Comparison of ENCODE assay signal across 21 cellular contexts in the genomic region with DNA sequence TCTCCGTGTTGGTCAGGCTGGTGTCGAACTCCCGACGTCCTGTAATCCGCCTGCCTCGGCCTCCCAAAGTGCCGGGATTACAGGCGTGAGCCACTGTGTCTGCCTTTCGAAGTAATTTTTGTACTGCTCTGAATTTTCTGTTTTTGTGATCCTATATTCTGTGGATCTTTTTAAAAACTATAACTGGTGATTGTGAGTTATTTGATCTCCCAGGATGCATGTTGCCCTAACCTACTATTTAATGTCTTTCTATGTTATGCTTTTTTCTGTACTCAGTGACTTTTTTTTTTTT. TPM values are rescaled to one million over a fixed set of nuclear protein-coding genes. Genes with fewer than 3 reads are reported as not detected.
DNase-seq lines count a peak whose midpoint lies in the region; ATAC-seq, FAIRE-seq and TF ChIP-seq lines count a peak whose summit lies in the region.
"Had no signal": no experiment of that assay in that cellular context is flagged by ENCODE, and none has a peak within 500 bp of the region (broad histone marks: within the 10 kb centered on the region; RNA-seq: fewer than 3 reads in every experiment).

No MANE protein-coding gene starts in this region.

- H4K20me1 ChIP-seq in PC-3 (ENCODE audit: low read length), result no peaks in the 10 kb centered on the region

- no peak for FAIRE-seq in small intestine (lab: Jason Lieb, UNC)

- H3K9me3 ChIP-seq in PC-3 (ENCODE audit: low read length), result 0 out of 2 replicates have a peak, but pooled peaks cover 6% of the 10 kb centered on the region
- H3K9me3 ChIP-seq in endodermal cell (ENCODE audit: control insufficient read depth, low read length), result no peaks in the 10 kb centered on the region
- H3K9me3 ChIP-seq in small intestine (ENCODE audit: control insufficient read depth, low read depth), result no peaks in the 10 kb centered on the region
- H3K9me3 ChIP-seq: esophagus muscularis mucosa, upper lobe of left lung had no signal

- H3K27ac Mint-ChIP-seq in activated T-cell treated with anti-CD3 and anti-CD28 coated beads, Interleukin-2, amount 50 U/mL, for 72 hours, result no peak overlapping the region
- H3K27ac Mint-ChIP-seq in activated T-cell treated with anti-CD3 and anti-CD28 coated beads, Interleukin-2, amount 50 U/mL, for 24 hours, result no peak overlapping the region
- H3K27ac Mint-ChIP-seq in endodermal cell (no peak overlapping the region), osteocyte (ENCODE audit: unreplicated experiment) (peak overlapping the region; percentile 61)
- H3K27ac Mint-ChIP-seq: activated CD4-positive, alpha-beta T cell treated with anti-CD3 and anti-CD28 coated beads, Interleukin-2, amount 10 ng/mL, durations not matched to agents 24 days and 14 days; stimulated activated effector memory CD8-positive, alpha-beta T cell treated with anti-CD3 and anti-CD28 coated beads, Interleukin-12 subunit alpha, Interleukin-12 subunit beta, amount 100 ng/mL, for 72 hours had no signal

- POLR2A ChIA-PET in PC-3 (lab: Charles Lee; ENCODE audit: unreplicated experiment), result no interaction called here

- no peaks in the 10 kb centered on the region for H3K9me2 ChIP-seq in PC-3 (replicated peaks; ENCODE audit: low read length)

- H3K4me1 ChIP-seq in PC-3 (ENCODE audit: insufficient read depth, low read length), result peaks cover 54% of the 10 kb centered on the region
- peaks cover 4% of the 10 kb centered on the region for H3K4me1 ChIP-seq in endodermal cell (ENCODE audit: control insufficient read depth, insufficient read depth, low read length)
- H3K4me1 ChIP-seq in small intestine (ENCODE audit: control insufficient read depth in 2 of 2, insufficient read depth in 1 of 2, low read depth in 1 of 2, low read length in 1 of 2), result no peaks in the 10 kb centered on the region

- H3K27me3 ChIP-seq in PC-3 (ENCODE audit: low read length) (no peaks in the 10 kb centered on the region), endodermal cell (ENCODE audit: control insufficient read depth, insufficient read depth, low read length, poor library complexity, severe bottlenecking) (no peaks in the 10 kb centered on the region), small intestine (ENCODE audit: control insufficient read depth in 2 of 2, insufficient read depth in 2 of 2, low read length in 2 of 2) (no peaks in the 10 kb centered on the region)
- H3K27me3 ChIP-seq: esophagus muscularis mucosa, upper lobe of left lung had no signal

- H3F3A ChIP-seq in PC-3 (ENCODE audit: low read length, unreplicated experiment), result no peaks in the 10 kb centered on the region

- no peak overlapping the region for H2AFZ ChIP-seq in PC-3 (ENCODE audit: low read length)
- H2AFZ ChIP-seq: parathyroid adenoma had no signal

- intact Hi-C loops in PC-3 (cut with micrococcal nuclease), result no loop called here

- TF ChIP-seq CTCF in PC-3 (conservative IDR thresholded peaks at IDR 0.05; ENCODE audit: low read depth, low read length), result no peak
- TF ChIP-seq CTCF in endodermal cell (conservative IDR thresholded peaks at IDR 0.05), result no peak
- no peak for TF ChIP-seq CTCF in osteocyte (IDR thresholded peaks at IDR 0.05)

- H3K4me2 ChIP-seq in PC-3 (ENCODE audit: low read length), result peak overlapping the region; percentile 92

- 94 to 95% methylated on average over 8 to 9 of the region's 9 CpGs for WGBS in endodermal cell (ENCODE audit: insufficient coverage in 1 of 2, insufficient read length in 1 of 2), 2 experiments
- WGBS in small intestine, 3 donors, result 49 to 89% (median 68%) methylated on average over 9 of the region's 9 CpGs

- no TSS peak for BruUV-seq in PC-3 (replicated peaks; lab: Mats Ljungman, UMichigan)

- DNase-seq in activated T-cell treated with anti-CD3 and anti-CD28 coated beads, Interleukin-2, amount 50 U/mL, for 72 hours, result no peak
- DNase-seq in activated T-cell treated with anti-CD3 and anti-CD28 coated beads, Interleukin-2, amount 50 U/mL, for 24 hours, result no peak
- DNase-seq in PC-3 (no peak), endodermal cell (no peak), osteocyte (ENCODE audit: extremely low spot score, unreplicated experiment) (no peak), small intestine (no peak)
- DNase-seq: ACHN; activated CD4-positive, alpha-beta T cell treated with anti-CD3 and anti-CD28 coated beads, Interleukin-2, amount 10 ng/mL, durations not matched to agents 24 days and 14 days; activated T-cell treated with anti-CD3 and anti-CD28 coated beads for 4 hours; anterior cingulate cortex; COR-L47; GDM1; kidney glomerular epithelial cell; midbrain; SIG-M5; upper lobe of left lung had no signal

- no peaks in the 10 kb centered on the region for H3K27me3 Mint-ChIP-seq in activated T-cell treated with anti-CD3 and anti-CD28 coated beads, Interleukin-2, amount 50 U/mL, for 72 hours (ENCODE audit: low read depth)
- H3K27me3 Mint-ChIP-seq in activated T-cell treated with anti-CD3 and anti-CD28 coated beads, Interleukin-2, amount 50 U/mL, for 24 hours, result no peaks in the 10 kb centered on the region
- H3K27me3 Mint-ChIP-seq in endodermal cell (ENCODE audit: insufficient read depth) (no peaks in the 10 kb centered on the region), osteocyte (ENCODE audit: unreplicated experiment) (no peaks in the 10 kb centered on the region)

- H3K4me1 Mint-ChIP-seq in activated T-cell treated with anti-CD3 and anti-CD28 coated beads, Interleukin-2, amount 50 U/mL, for 72 hours (ENCODE audit: low read depth), result peaks cover 63% of the 10 kb centered on the region
- H3K4me1 Mint-ChIP-seq in activated T-cell treated with anti-CD3 and anti-CD28 coated beads, Interleukin-2, amount 50 U/mL, for 24 hours (ENCODE audit: low read depth), result peaks cover 65% of the 10 kb centered on the region
- H3K4me1 Mint-ChIP-seq in endodermal cell, result peaks cover 26% of the 10 kb centered on the region
- peaks cover 78% of the 10 kb centered on the region for H3K4me1 Mint-ChIP-seq in osteocyte (ENCODE audit: unreplicated experiment)

- no peak overlapping the region for H3K9ac ChIP-seq in PC-3 (ENCODE audit: low read length)
- no peak overlapping the region for H3K9ac ChIP-seq in endodermal cell (ENCODE audit: extremely low read depth, low read length, poor library complexity, severe bottlenecking)
- H3K9ac ChIP-seq: parathyroid adenoma had no signal

- H3K27ac ChIP-seq in PC-3 (ENCODE audit: low read length), result no peak overlapping the region
- H3K27ac ChIP-seq in endodermal cell (ENCODE audit: low read depth, low read length), result no peak overlapping the region
- H3K27ac ChIP-seq in small intestine (ENCODE audit: low read depth in 1 of 2, low read length in 1 of 2), result no peak overlapping the region
- H3K27ac ChIP-seq: parathyroid adenoma had no signal

- CTCF ChIA-PET in PC-3 (lab: Charles Lee), result interaction anchor here (0.6 kb wide), 1 partner anchor 97 kb away, joined by 5 read pairs; no protein-coding TSS in a partner anchor

- H3K36me3 Mint-ChIP-seq in activated T-cell treated with anti-CD3 and anti-CD28 coated beads, Interleukin-2, amount 50 U/mL, for 72 hours (ENCODE audit: insufficient read depth in 2 of 2), result peaks cover 5 to 13% of the 10 kb centered on the region in 2 donors
- peaks cover 36% of the 10 kb centered on the region for H3K36me3 Mint-ChIP-seq in activated T-cell treated with anti-CD3 and anti-CD28 coated beads, Interleukin-2, amount 50 U/mL, for 24 hours (ENCODE audit: low read depth)
- H3K36me3 Mint-ChIP-seq in endodermal cell (ENCODE audit: low read depth) (peaks cover 8% of the 10 kb centered on the region), osteocyte (ENCODE audit: unreplicated experiment) (peaks cover 3% of the 10 kb centered on the region)

- H3K4me3 ChIP-seq in PC-3 (ENCODE audit: low read length) (peak overlapping the region; percentile 99; the same call in 1 of the 2 replicates), endodermal cell (ENCODE audit: low read length) (peak overlapping the region; percentile 95), small intestine (ENCODE audit: low read depth in 1 of 2, low read length in 2 of 2) (no peak overlapping the region)

- no peaks in the 10 kb centered on the region for H3K9me3 Mint-ChIP-seq in activated T-cell treated with anti-CD3 and anti-CD28 coated beads, Interleukin-2, amount 50 U/mL, for 72 hours
- no peaks in the 10 kb centered on the region for H3K9me3 Mint-ChIP-seq in activated T-cell treated with anti-CD3 and anti-CD28 coated beads, Interleukin-2, amount 50 U/mL, for 24 hours
- H3K9me3 Mint-ChIP-seq in endodermal cell, result no peaks in the 10 kb centered on the region
- H3K9me3 Mint-ChIP-seq in osteocyte (ENCODE audit: unreplicated experiment), result no peaks in the 10 kb centered on the region
- H3K9me3 Mint-ChIP-seq: activated CD4-positive, alpha-beta T cell treated with anti-CD3 and anti-CD28 coated beads, Interleukin-2, amount 10 ng/mL, durations not matched to agents 24 days and 14 days; stimulated activated effector memory CD8-positive, alpha-beta T cell treated with anti-CD3 and anti-CD28 coated beads, Interleukin-12 subunit alpha, Interleukin-12 subunit beta, amount 100 ng/mL, for 72 hours had no signal

- ATAC-seq in activated T-cell treated with anti-CD3 and anti-CD28 coated beads, Interleukin-2, amount 50 U/mL, for 72 hours (replicated peaks in 1 of 2), result no peak
- ATAC-seq in PC-3 (no peak), GM21367 (IDR thresholded peaks at IDR 0.05; ENCODE audit: unreplicated experiment) (no peak), GM18498 (IDR thresholded peaks at IDR 0.05; ENCODE audit: unreplicated experiment) (no peak)
- ATAC-seq: stimulated activated effector memory CD8-positive, alpha-beta T cell treated with anti-CD3 and anti-CD28 coated beads, Interleukin-12 subunit alpha, Interleukin-12 subunit beta, amount 100 ng/mL, for 72 hours had no signal

- peaks cover 93% of the 10 kb centered on the region for H3K79me2 ChIP-seq in PC-3 (ENCODE audit: low read length)

- no peaks in the 10 kb centered on the region for H3K36me3 ChIP-seq in PC-3 (ENCODE audit: low read depth, low read length)
- H3K36me3 ChIP-seq in endodermal cell (ENCODE audit: control insufficient read depth, insufficient read depth, low read length), result peaks cover 13% of the 10 kb centered on the region
- no peaks in the 10 kb centered on the region for H3K36me3 ChIP-seq in small intestine (ENCODE audit: control insufficient read depth in 2 of 2, insufficient read depth in 2 of 2, low read length in 2 of 2)
- H3K36me3 ChIP-seq: esophagus muscularis mucosa had no signal

- peak overlapping the region; percentile 52 to 54 for H3K4me3 Mint-ChIP-seq in activated T-cell treated with anti-CD3 and anti-CD28 coated beads, Interleukin-2, amount 50 U/mL, for 72 hours
- H3K4me3 Mint-ChIP-seq in activated T-cell treated with anti-CD3 and anti-CD28 coated beads, Interleukin-2, amount 50 U/mL, for 24 hours, result no peak overlapping the region
- H3K4me3 Mint-ChIP-seq in endodermal cell (peak overlapping the region; percentile 99), osteocyte (ENCODE audit: unreplicated experiment) (peak overlapping the region; percentile 92)

RNA-seq across cellular contexts. Expression of a gene that starts 2.5 kb away (rescaled TPM):
- 10 to 100 TPM; 33.9 to 39.8 TPM for total RNA-seq in activated T-cell treated with anti-CD3 and anti-CD28 coated beads, Interleukin-2, amount 50 U/mL, for 72 hours
- total RNA-seq in PC-3 (2014; rRNA removed) (17.5 and 18.3 TPM in 2 replicates), endodermal cell (10 to 100 TPM; 40.3 to 46.5 TPM), osteocyte (49.3 and 50.8 TPM in 2 replicates)
- 42.0 TPM for polyA plus RNA-seq in endodermal cell (2013, experiment 1 of 2)
- 38.2 TPM for polyA plus RNA-seq in endodermal cell (2013, experiment 2 of 2)
- polyA plus RNA-seq in small intestine, result 10 to 100 TPM; 12.4 to 17.4 (median 17.0) TPM

RNA-seq across cellular contexts. Expression of a gene that starts 2.8 kb away (rescaled TPM):
- total RNA-seq in activated T-cell treated with anti-CD3 and anti-CD28 coated beads, Interleukin-2, amount 50 U/mL, for 72 hours, result 100 to 1,000 TPM; 120 to 140 TPM
- total RNA-seq in PC-3 (2014; rRNA removed) (45.6 and 56.4 TPM in 2 replicates), endodermal cell (100 to 1,000 TPM in 1 of 2 donors, 10 to 100 TPM in 1; 94.2 to 102 TPM), osteocyte (81.2 and 83.1 TPM in 2 replicates)
- 107 TPM for polyA plus RNA-seq in endodermal cell (2013, experiment 1 of 2)
- polyA plus RNA-seq in endodermal cell (2013, experiment 2 of 2), result 106 TPM
- polyA plus RNA-seq in small intestine, result 10 to 100 TPM; 60.8 to 79.8 (median 61.3) TPM

RNA-seq across cellular contexts. Expression of a gene that starts 56.4 kb away (rescaled TPM):
- total RNA-seq in activated T-cell treated with anti-CD3 and anti-CD28 coated beads, Interleukin-2, amount 50 U/mL, for 72 hours, result 10 to 100 TPM; 27.9 to 30.3 TPM
- total RNA-seq in PC-3 (2014; rRNA removed), result 35.3 and 38.4 TPM in 2 replicates
- 10 to 100 TPM; 22.6 to 31.3 TPM for total RNA-seq in endodermal cell
- 60.5 TPM for polyA plus RNA-seq in endodermal cell (2013, experiment 1 of 2)
- 63.1 TPM for polyA plus RNA-seq in endodermal cell (2013, experiment 2 of 2)
- total RNA-seq in osteocyte, result 61.8 and 67.4 TPM in 2 replicates
- 10 to 100 TPM; 18.8 to 30.3 (median 24.9) TPM for polyA plus RNA-seq in small intestine

Comparison
In these comparisons a context has a peak if more than half of its experiments do, and no peak if none do; other contexts are left out.
1. H3K4me3 ChIP-seq: peak in PC-3 (single experiment) and endodermal cell (single experiment); none in small intestine (0 of 2).